Comparison of ENCODE assay signal across 8 cellular contexts in genomic region chr1:150268342-150268705, GRCh38. TPM values are rescaled to one million over a fixed set of nuclear protein-coding genes. Genes with fewer than 3 reads are reported as not detected.
DNase-seq lines count a peak whose midpoint lies in the region; TF ChIP-seq lines count a peak whose summit lies in the region.

No MANE protein-coding gene starts in this region.

- H3K4me1 ChIP-seq in endodermal cell (ENCODE audit: control insufficient read depth, insufficient read depth, low read length) (peaks cover 11% of the 10 kb centered on the region), muscle layer of colon (ENCODE audit: insufficient read depth, low read length) (peaks cover 34% of the 10 kb centered on the region), tibial nerve (peaks cover 0 to 39% (median 15%) of the 10 kb centered on the region in 4 donors)

- no peak for TF ChIP-seq CTCF in HL-60 (IDR thresholded peaks at IDR 0.05; ENCODE audit: insufficient read depth, low read length)
- no peak for TF ChIP-seq CTCF in endodermal cell (conservative IDR thresholded peaks at IDR 0.05)
- no peak for TF ChIP-seq CTCF in tibial nerve (IDR thresholded peaks at IDR 0.05)

- 0% methylated on average over 7 to 21 of the region's 21 CpGs for WGBS in endodermal cell (ENCODE audit: insufficient coverage in 1 of 2, insufficient read length in 1 of 2), 2 experiments
- WGBS in tibial nerve, 2 donors, result 0 to 1% methylated on average over 19 to 21 of the region's 21 CpGs

- no peak for TF ChIP-seq POLR2A in tibial nerve (IDR thresholded peaks at IDR 0.05)

- DNase-seq in DMS 273 (lab: John Stamatoyannopoulos, UW; ENCODE audit: unreplicated experiment) (peak; percentile 52), DMS 273 treated with DMSO at 0.1 percent for 48 hours (lab: John Stamatoyannopoulos, UW) (no peak), HL-60 (ENCODE audit: low read depth in 1 of 2, low spot score in 1 of 2) (peak in 1 of 2 experiments; percentile 9), endodermal cell (no peak), tibial nerve (ENCODE audit: low spot score in 2 of 2) (no peak), NCI-H2171 treated with DMSO at 0.1 percent for 48 hours (lab: John Stamatoyannopoulos, UW) (no peak)
- DNase-seq in activated CD4-positive, alpha-beta T cell treated with anti-CD3 and anti-CD28 coated beads, Interleukin-2, amount 50 U/mL, for 4 hours, result peak; percentile 15 to 16

- H3K4me3 Mint-ChIP-seq in endodermal cell, result peak overlapping the region; percentile 100

- H3K27ac Mint-ChIP-seq in endodermal cell, result peak overlapping the region; percentile 88

- H3K9ac ChIP-seq in endodermal cell (ENCODE audit: extremely low read depth, low read length, poor library complexity, severe bottlenecking) (peak overlapping the region; percentile 73), muscle layer of colon (ENCODE audit: low read length) (peak overlapping the region; percentile 95)

- H3K27me3 Mint-ChIP-seq in endodermal cell (ENCODE audit: insufficient read depth), result no peaks in the 10 kb centered on the region

- peaks cover 34% of the 10 kb centered on the region for H3K36me3 Mint-ChIP-seq in endodermal cell (ENCODE audit: low read depth)

- H3K27ac ChIP-seq in HL-60 (replicated peaks) (peak overlapping the region; percentile 92), endodermal cell (ENCODE audit: low read depth, low read length) (no peak overlapping the region), muscle layer of colon (ENCODE audit: low read depth, low read length) (peak overlapping the region; percentile 98), tibial nerve (peak overlapping the region; percentile 76 to 99 (median 91))

- H3K4me3 ChIP-seq in HL-60 (replicated peaks; ENCODE audit: insufficient read depth, low read length) (peak overlapping the region; percentile 91), endodermal cell (ENCODE audit: low read length) (peak overlapping the region; percentile 91), muscle layer of colon (ENCODE audit: low read depth in 1 of 2, low read length in 2 of 2) (peak overlapping the region; percentile 92 to 100), tibial nerve (peak overlapping the region; percentile 59 to 99 (median 84))

- H3K36me3 ChIP-seq in endodermal cell (ENCODE audit: control insufficient read depth, insufficient read depth, low read length), result peaks cover 25% of the 10 kb centered on the region
- H3K36me3 ChIP-seq in muscle layer of colon (ENCODE audit: insufficient read depth, low read length), result peaks cover 30% of the 10 kb centered on the region
- H3K36me3 ChIP-seq in tibial nerve, result peaks cover 0 to 35% (median 18%) of the 10 kb centered on the region in 3 donors

- TF ChIP-seq EP300 in tibial nerve (IDR thresholded peaks at IDR 0.05), result no peak

- H3K4me1 Mint-ChIP-seq in endodermal cell, result peaks cover 54% of the 10 kb centered on the region

- H3K9me3 ChIP-seq in endodermal cell (ENCODE audit: control insufficient read depth, low read length) (no peaks in the 10 kb centered on the region), muscle layer of colon (ENCODE audit: low read length) (no peaks in the 10 kb centered on the region), tibial nerve (no peaks in the 10 kb centered on the region)

- H3K27me3 ChIP-seq in HL-60 (ENCODE audit: insufficient read depth, poor library complexity, severe bottlenecking) (no peaks in the 10 kb centered on the region), endodermal cell (ENCODE audit: control insufficient read depth, insufficient read depth, low read length, poor library complexity, severe bottlenecking) (no peaks in the 10 kb centered on the region), muscle layer of colon (ENCODE audit: control insufficient read depth in 1 of 2, insufficient read depth in 2 of 2, low read length in 2 of 2) (no peaks in the 10 kb centered on the region), tibial nerve (no peaks in the 10 kb centered on the region)

- no peaks in the 10 kb centered on the region for H3K9me3 Mint-ChIP-seq in endodermal cell

RNA-seq across cellular contexts. Expression of gene APH1A, which starts 0.5 kb away (rescaled TPM):
- total RNA-seq in endodermal cell (100 to 1,000 TPM; 126 to 131 TPM), tibial nerve (100 to 1,000 TPM in 1 of 4 donors, 10 to 100 TPM in 3; 68.1 to 108 (median 87.3) TPM)
- 101 TPM for polyA plus RNA-seq in endodermal cell (2013, experiment 1 of 2)
- 92.3 TPM for polyA plus RNA-seq in endodermal cell (2013, experiment 2 of 2)

RNA-seq across cellular contexts. Expression of gene C1orf54, which starts 4.3 kb away (rescaled TPM):
- 10 to 100 TPM; 12.4 to 20.5 TPM for total RNA-seq in endodermal cell
- polyA plus RNA-seq in endodermal cell (2013, experiment 1 of 2), result 34.1 TPM
- 33.6 TPM for polyA plus RNA-seq in endodermal cell (2013, experiment 2 of 2)
- 10 to 100 TPM in 3 of 4 donors, 1 to 10 TPM in 1; 5.2 to 25.8 (median 14.1) TPM for total RNA-seq in tibial nerve

RNA-seq across cellular contexts. Expression of gene CA14, which starts 10.8 kb away (rescaled TPM):
- total RNA-seq in endodermal cell (10 to 100 TPM; 53.3 to 54.0 TPM), tibial nerve (1 to 10 TPM in 1 of 4 donors, under 1 TPM in 1, not detected in 2; 0.22 to 2.3 TPM)
- 84.8 TPM for polyA plus RNA-seq in endodermal cell (2013, experiment 1 of 2)
- 78.0 TPM for polyA plus RNA-seq in endodermal cell (2013, experiment 2 of 2)

RNA-seq across cellular contexts. Expression of gene CIART, which starts 14.0 kb away (rescaled TPM):
- total RNA-seq in endodermal cell (1 to 10 TPM; 3.3 to 6.8 TPM), tibial nerve (10 to 100 TPM in 1 of 4 donors, 1 to 10 TPM in 3; 2.7 to 12.8 (median 6.4) TPM)
- polyA plus RNA-seq in endodermal cell (2013, experiment 1 of 2), result 13.3 TPM
- 12.3 TPM for polyA plus RNA-seq in endodermal cell (2013, experiment 2 of 2)

RNA-seq across cellular contexts. Expression of gene MRPS21, which starts 25.3 kb away (rescaled TPM):
- total RNA-seq in endodermal cell (10 to 100 TPM; 89.9 to 95.3 TPM), tibial nerve (10 to 100 TPM; 31.4 to 55.5 (median 44.3) TPM)
- 85.2 TPM for polyA plus RNA-seq in endodermal cell (2013, experiment 1 of 2)
- polyA plus RNA-seq in endodermal cell (2013, experiment 2 of 2), result 79.0 TPM

Comparison
In these comparisons a context has a peak if more than half of its experiments do, and no peak if none do; other contexts are left out.
1. DNase-seq: peak in DMS 273 (single experiment) and activated CD4-positive, alpha-beta T cell treated with anti-CD3 and anti-CD28 coated beads, Interleukin-2, amount 50 U/mL, for 4 hours (2 of 2); none in DMS 273 treated with DMSO at 0.1 percent for 48 hours (single experiment), endodermal cell (single experiment), tibial nerve (0 of 2) and NCI-H2171 treated with DMSO at 0.1 percent for 48 hours (single experiment).
2. RNA of gene CA14, which starts 10.8 kb away (total RNA-seq): 53.3 to 54.0 TPM in endodermal cell; 0.22 to 2.3 TPM in tibial nerve; every median in the first group is over 10 times any median in the second.
3. Peak in every context shown above with its lines, with median percentiles within 50 percentile points of each other: H3K4me3 ChIP-seq.